Comparison of ENCODE assay signal across 7 cellular contexts in the genomic region with DNA sequence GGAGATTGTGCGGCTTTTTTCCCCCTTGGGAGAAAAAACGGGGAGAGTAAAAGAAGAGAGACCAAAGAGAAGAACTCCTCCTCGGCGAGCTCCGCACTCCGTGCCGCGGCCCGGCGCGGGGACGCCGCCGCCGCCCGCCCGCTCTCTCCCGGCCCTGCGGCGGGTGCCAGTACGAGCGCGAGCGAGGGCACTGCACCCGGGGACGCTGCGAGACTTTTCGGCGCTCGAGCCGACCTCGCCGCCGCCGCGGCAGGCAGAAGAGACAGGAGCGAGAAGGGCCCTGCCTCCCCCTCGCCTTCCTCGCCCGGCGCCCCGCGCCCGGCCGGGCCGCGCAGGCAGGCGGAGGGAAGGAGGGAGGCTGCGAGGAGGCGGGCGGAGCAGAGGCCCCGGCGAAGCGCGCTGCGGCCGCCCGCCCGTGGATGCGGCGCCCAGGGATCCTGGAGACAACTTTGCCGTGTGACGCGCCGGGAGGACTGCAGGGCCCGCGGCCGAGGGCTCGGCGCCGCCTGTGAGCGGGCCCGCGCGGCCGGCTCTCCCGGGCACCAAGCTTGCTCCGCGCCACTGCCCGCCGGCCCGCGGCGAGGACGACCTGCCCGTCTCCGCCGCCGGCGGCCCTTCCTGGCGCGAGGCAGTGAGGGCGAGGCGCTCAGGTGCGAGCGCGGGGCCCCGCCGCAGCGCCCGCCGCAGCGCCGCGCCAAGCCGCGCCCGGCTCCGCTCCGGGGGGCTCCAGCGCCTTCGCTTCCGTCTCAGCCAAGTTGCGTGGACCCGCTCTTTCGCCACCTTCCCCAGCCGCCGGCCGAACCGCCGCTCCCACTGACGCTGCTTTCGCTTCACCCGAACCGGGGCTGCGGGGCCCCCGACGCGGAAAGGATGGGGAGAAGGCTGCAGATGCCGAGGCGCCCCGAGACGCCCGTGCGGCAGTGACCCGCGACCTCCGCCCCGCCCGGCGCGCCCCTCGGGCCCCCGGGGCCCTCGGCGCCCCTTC. TPM values are rescaled to one million over a fixed set of nuclear protein-coding genes. Genes with fewer than 3 reads are reported as not detected.
DNase-seq lines count a peak whose midpoint lies in the region; ATAC-seq and TF ChIP-seq lines count a peak whose summit lies in the region.

No MANE protein-coding gene starts in this region.

- no peak overlapping the region for H3K4me3 ChIP-seq in NB4 (ENCODE audit: low read depth, low read length)
- H3K4me3 ChIP-seq in breast epithelium, result peak overlapping the region; percentile 55 to 95 (median 75)
- peak overlapping the region; percentile 49 for H3K4me3 ChIP-seq in lower leg skin (ENCODE audit: low read depth, poor library complexity, severe bottlenecking)
- H3K4me3 ChIP-seq in upper lobe of left lung, result peak overlapping the region; percentile 34 to 62 (median 56)

- WGBS in lower leg skin, 2 donors, result 0 to 1% methylated on average over 16 to 64 of the region's 146 CpGs
- WGBS in upper lobe of left lung, 2 donors, result 0% methylated on average over 9 to 39 of the region's 146 CpGs

- H3K27me3 ChIP-seq in breast epithelium, result peaks cover 0 to 5% of the 10 kb centered on the region in 2 donors
- H3K27me3 ChIP-seq in upper lobe of left lung, result peaks cover 0 to 45% (median 26%) of the 10 kb centered on the region in 4 donors

- no peaks in the 10 kb centered on the region for H3K9me3 ChIP-seq in breast epithelium
- no peaks in the 10 kb centered on the region for H3K9me3 ChIP-seq in upper lobe of left lung

- TF ChIP-seq CTCF in NB4 (IDR thresholded peaks at IDR 0.05; ENCODE audit: low read depth, low read length) (no peak), breast epithelium (IDR thresholded peaks at IDR 0.05) (no peak), lower leg skin (IDR thresholded peaks at IDR 0.05) (no peak), upper lobe of left lung (IDR thresholded peaks at IDR 0.05) (no peak)

- TF ChIP-seq EP300 in upper lobe of left lung (IDR thresholded peaks at IDR 0.05), result no peak

- peak; percentile 37 for DNase-seq in ELF-1 (ENCODE audit: low read depth, low spot score)
- DNase-seq in NB4 (ENCODE audit: low read depth), result peak; percentile 72
- no peak for DNase-seq in breast epithelium (ENCODE audit: low spot score in 2 of 2)
- no peak for DNase-seq in lower leg skin (ENCODE audit: low spot score in 2 of 2)
- peak in 1 of 2 donors; percentile 89 for DNase-seq in upper lobe of left lung

- ATAC-seq in upper lobe of left lung (ENCODE audit: low FRiP score in 2 of 2) (peak in 1 of 2 donors; percentile 3), GM18873 (IDR thresholded peaks at IDR 0.05; ENCODE audit: low FRiP score, unreplicated experiment) (no peak), HG03045 (IDR thresholded peaks at IDR 0.05; ENCODE audit: unreplicated experiment) (no peak)

- TF ChIP-seq POLR2A in NB4 (IDR thresholded peaks at IDR 0.05; ENCODE audit: extremely low read depth, insufficient read length) (no peak), breast epithelium (IDR thresholded peaks at IDR 0.05) (no peak), lower leg skin (IDR thresholded peaks at IDR 0.05) (no peak), upper lobe of left lung (IDR thresholded peaks at IDR 0.05) (no peak)

- peak overlapping the region; percentile 83 to 95 for H3K27ac ChIP-seq in breast epithelium
- H3K27ac ChIP-seq in upper lobe of left lung, result peak overlapping the region in 3 of 4 donors; percentile 49 to 77 (median 57)

- H3K36me3 ChIP-seq in breast epithelium, result no peaks in the 10 kb centered on the region
- H3K36me3 ChIP-seq in upper lobe of left lung, result peaks cover 0 to 4% (median 0%) of the 10 kb centered on the region in 4 donors

- H3K4me1 ChIP-seq in breast epithelium (peaks cover 0 to 8% of the 10 kb centered on the region in 2 donors), upper lobe of left lung (peaks cover 39 to 62% (median 42%) of the 10 kb centered on the region in 4 donors)

- intact Hi-C loops in breast epithelium (cut with DNase I; ENCODE audit: low total_unique reads), result loop anchor here (5.0 to 10.0 kb wide), 2 partner anchors 180 to 327 kb away; no protein-coding TSS in a partner anchor
- intact Hi-C loops in lower leg skin (cut with DNase I; ENCODE audit: low total_unique reads), result loop anchor here (1.0 to 10.0 kb wide), 3 partner anchors 100 to 335 kb away; no protein-coding TSS in a partner anchor

RNA-seq across cellular contexts. Expression of gene INHBB, which starts 0.7 kb away (rescaled TPM):
- 10 to 100 TPM; 35.0 to 60.6 (median 42.3) TPM for total RNA-seq in breast epithelium
- 10 to 100 TPM in 3 of 4 donors, 1 to 10 TPM in 1; 9.4 to 47.9 (median 25.0) TPM for total RNA-seq in lower leg skin
- 10 to 100 TPM in 3 of 6 donors, 1 to 10 TPM in 3; 2.3 to 12.4 (median 8.0) TPM for total RNA-seq in upper lobe of left lung

Comparison
In these comparisons a context has a peak if more than half of its experiments do, and no peak if none do; other contexts are left out.
1. DNase-seq: peak in ELF-1 (single experiment) and NB4 (single experiment); none in breast epithelium (0 of 2) and lower leg skin (0 of 2).